9 cellular contexts compared by ENCODE assay signal in genomic region chr12:128587918-128588317, GRCh38.
"Had no signal": no experiment of that assay in that cellular context is flagged by ENCODE, and none has a peak within 500 bp of the region (broad histone marks: within the 10 kb centered on the region; RNA-seq: fewer than 3 reads in every experiment).

No MANE protein-coding gene starts in this region.

- H2AFZ ChIP-seq: GM23248, GM23338 had no signal

- H3K9ac ChIP-seq: GM23248 had no signal

- H3K4me3 Mint-ChIP-seq: GM23338, H9, HFFc6 had no signal

- ATAC-seq: GM23338, HCT116 had no signal

- H3K4me1 Mint-ChIP-seq: GM23338 had no signal

- H3K9me3 Mint-ChIP-seq: H9 had no signal

- H3K27ac ChIP-seq: GM23248 had no signal

- H3K36me3 ChIP-seq: HAP-1 had no signal

- H3K4me2 ChIP-seq: GM23338 had no signal

- H3K9me3 ChIP-seq: HAP-1 had no signal

- H3K4me1 ChIP-seq: HAP-1 had no signal

- H3K27ac Mint-ChIP-seq: GM23338, HFFc6 had no signal

- H3K4me3 ChIP-seq: GM23248, GM23338, HAP-1 had no signal

- DNase-seq: GM23248, GOT3, H7, H9, HCEC 1CT, HFFc6 had no signal
